Comparison of ENCODE assay signal across 8 cellular contexts in genomic region chr7:32727483-32728411, GRCh38.
DNase-seq lines count a peak whose midpoint lies in the region; ATAC-seq and TF ChIP-seq lines count a peak whose summit lies in the region.
"Not testable (repeated sequence)": the region's sequence is repeated elsewhere in the genome, so short reads cannot be mapped to it uniquely, and the experiment has no call there.

No MANE protein-coding gene starts in this region.

- not testable (repeated sequence) for H3K9ac ChIP-seq in smooth muscle cell (ENCODE audit: low read depth)

- H2AFZ ChIP-seq in smooth muscle cell (ENCODE audit: low read depth), result peak overlapping the region; percentile 12

- H3K27ac ChIP-seq in coronary artery, result peak overlapping the region; percentile 83 to 98
- H3K27ac ChIP-seq in smooth muscle cell (ENCODE audit: low read depth), result not testable (repeated sequence)

- H3K79me2 ChIP-seq in smooth muscle cell (ENCODE audit: low read depth), result not testable (repeated sequence)

- not testable (repeated sequence) for H4K20me1 ChIP-seq in smooth muscle cell (ENCODE audit: low read depth)

- H3K27me3 ChIP-seq in smooth muscle cell (ENCODE audit: low read depth), result not testable (repeated sequence)

- H3K4me3 ChIP-seq in coronary artery (peak overlapping the region; percentile 98), smooth muscle cell (peak overlapping the region; percentile 60)

- not testable (repeated sequence) for H3F3A ChIP-seq in smooth muscle cell (ENCODE audit: low read depth)

- DNase-seq in C1 segment of cervical spinal cord (lab: John Stamatoyannopoulos, UW) (peak in 12 of 14 donors; percentile 24 to 72 (median 46)), NCI-H345 (lab: John Stamatoyannopoulos, UW) (peak; percentile 49), coronary artery (ENCODE audit: low spot score) (peak; percentile 69), kidney glomerular epithelial cell (lab: John Stamatoyannopoulos, UW) (peak; percentile 30), smooth muscle cell (lab: John Stamatoyannopoulos, UW; ENCODE audit: unreplicated experiment) (peak; percentile 35)
- peak; percentile 60 for DNase-seq in activated CD4-positive, alpha-beta T cell treated with anti-CD3 and anti-CD28 coated beads for 48 hours

- H3K9me3 ChIP-seq in smooth muscle cell (replicated peaks; ENCODE audit: low read depth), result not testable (repeated sequence)

- peak overlapping the region; percentile 77 for H3K4me2 ChIP-seq in smooth muscle cell

- H3K36me3 ChIP-seq in smooth muscle cell (ENCODE audit: low read depth), result not testable (repeated sequence)

- WGBS in smooth muscle cell (ENCODE audit: low lambda C conversion rate), result 13% methylated on average over 33 of the region's 66 CpGs

- not testable (repeated sequence) for H3K4me1 ChIP-seq in smooth muscle cell (ENCODE audit: low read depth)

- ATAC-seq in GM19372 (IDR thresholded peaks at IDR 0.05; ENCODE audit: low read depth, unreplicated experiment), result peak; percentile 50
- peak; percentile 53 for ATAC-seq in HG03175 (IDR thresholded peaks at IDR 0.05; ENCODE audit: unreplicated experiment)

- not testable (repeated sequence) for TF ChIP-seq CTCF in coronary artery (IDR thresholded peaks at IDR 0.05); smooth muscle cell (IDR thresholded peaks at IDR 0.05; ENCODE audit: borderline replicate concordance, insufficient read depth, poor library complexity, severe bottlenecking)
